Comparison of ENCODE assay signal across 9 cellular contexts in the genomic region with DNA sequence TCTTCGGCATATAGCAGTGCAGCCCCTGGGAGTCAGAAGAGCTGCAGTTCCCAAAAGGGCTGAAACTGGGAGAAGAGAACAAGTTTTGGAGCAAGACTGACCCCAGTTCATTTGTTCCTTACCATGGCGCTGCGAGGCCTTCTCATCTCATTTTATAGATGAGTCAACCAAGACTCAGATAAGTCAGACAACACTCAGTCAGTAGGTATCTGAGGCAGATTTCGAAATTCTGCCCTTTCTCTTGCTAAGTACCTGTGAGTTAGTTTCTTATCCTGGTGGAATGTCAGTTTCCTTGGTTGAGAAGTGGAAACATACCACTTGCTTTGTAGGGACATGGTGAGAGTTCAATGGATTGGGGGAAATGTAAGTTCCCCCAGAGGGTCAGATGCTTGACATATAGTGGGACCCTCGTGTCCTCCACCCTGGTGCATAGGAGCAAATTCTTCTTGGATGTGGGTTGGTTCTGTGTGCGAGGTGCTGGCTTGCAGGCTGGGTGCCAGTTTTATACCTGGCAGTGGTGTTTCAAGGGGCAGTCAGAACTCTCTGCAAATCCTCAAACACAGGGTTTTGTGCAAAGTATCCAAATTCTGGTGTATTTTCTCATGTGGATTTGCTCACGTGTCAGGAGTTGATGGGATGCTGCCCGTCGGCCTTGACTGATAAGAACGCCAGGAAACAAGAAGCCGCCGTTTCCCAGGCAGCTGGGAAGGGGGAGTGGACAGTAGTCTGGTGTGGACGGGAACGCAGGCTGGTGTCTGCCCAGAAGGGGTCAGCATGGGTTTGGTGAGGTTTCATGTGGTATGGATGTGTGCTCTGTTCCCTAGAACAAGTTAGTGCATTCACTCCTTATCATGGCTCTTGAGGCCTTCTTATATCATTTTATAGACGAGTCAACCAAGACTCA.
DNase-seq lines count a peak whose midpoint lies in the region; ATAC-seq and TF ChIP-seq lines count a peak whose summit lies in the region.
"Had no signal": no experiment of that assay in that cellular context is flagged by ENCODE, and none has a peak within 500 bp of the region (broad histone marks: within the 10 kb centered on the region; RNA-seq: fewer than 3 reads in every experiment).

No MANE protein-coding gene starts in this region.

- H3K27me3 Mint-ChIP-seq in chondrocyte (ENCODE audit: low read depth) (no peaks in the 10 kb centered on the region), mesothelial cell of epicardium (ENCODE audit: low read depth) (no peaks in the 10 kb centered on the region)

- no peak for ATAC-seq in HG03045 (IDR thresholded peaks at IDR 0.05; ENCODE audit: unreplicated experiment)

- no peaks in the 10 kb centered on the region for H3K9me3 Mint-ChIP-seq in chondrocyte (ENCODE audit: low read depth)
- no peaks in the 10 kb centered on the region for H3K9me3 Mint-ChIP-seq in mesothelial cell of epicardium

- TF ChIP-seq CTCF in AG04449 (IDR thresholded peaks at IDR 0.05; ENCODE audit: insufficient read depth, low read length, missing control alignments): peak; percentile 30
- peak; percentile 36 for TF ChIP-seq CTCF in chondrocyte (IDR thresholded peaks at IDR 0.05)
- no peak for TF ChIP-seq CTCF in mesothelial cell of epicardium (IDR thresholded peaks at IDR 0.05; ENCODE audit: unreplicated experiment)

- POLR2A ChIA-PET in AG04449 (lab: Yijun Ruan, JAX): interaction anchor here (1.0 to 2.6 kb wide), 6 partner anchors 11 to 65 kb away, joined by 3 to 7 read pairs (median 4); no protein-coding TSS in a partner anchor

- H3K36me3 Mint-ChIP-seq in chondrocyte (ENCODE audit: low read depth): no peaks in the 10 kb centered on the region
- H3K36me3 Mint-ChIP-seq in mesothelial cell of epicardium: peaks cover 10% of the 10 kb centered on the region

- H3K4me1 Mint-ChIP-seq in chondrocyte (ENCODE audit: low read depth) (peaks cover 43% of the 10 kb centered on the region), mesothelial cell of epicardium (peaks cover 77% of the 10 kb centered on the region)

- H3K27ac Mint-ChIP-seq in chondrocyte (ENCODE audit: unreplicated experiment) (peak overlapping the region; percentile 84), mesothelial cell of epicardium (peak overlapping the region; percentile 88)

- H3K4me3 ChIP-seq in AG04449 (ENCODE audit: low read depth, low read length): peak overlapping the region; percentile 66

- CTCF ChIA-PET in AG04449 (lab: Yijun Ruan, JAX): interaction anchor here (1.0 to 4.2 kb wide), 11 partner anchors 9 to 104 kb away, joined by 3 to 17 read pairs (median 4); no protein-coding TSS in a partner anchor

- peak; percentile 78 for DNase-seq in AG04449 (ENCODE audit: low read depth, low spot score)
- DNase-seq in LHCN-M2 (ENCODE audit: low read depth): peak; percentile 73
- no peak for DNase-seq in chondrocyte (ENCODE audit: low spot score)
- no peak for DNase-seq in mesothelial cell of epicardium (ENCODE audit: low spot score in 2 of 2, unreplicated experiment in 2 of 2)
- no peak for DNase-seq in COR-L47 (lab: John Stamatoyannopoulos, UW)
- no peak for DNase-seq in T1000 (lab: John Stamatoyannopoulos, UW)
- DNase-seq in NCI-H1105 (lab: John Stamatoyannopoulos, UW): no peak
- DNase-seq: DND-41 had no signal

- peak overlapping the region; percentile 69 for H3K4me3 Mint-ChIP-seq in chondrocyte (ENCODE audit: unreplicated experiment)
- peak overlapping the region; percentile 79 for H3K4me3 Mint-ChIP-seq in mesothelial cell of epicardium

Comparison
In these comparisons a context has a peak if more than half of its experiments do, and no peak if none do; other contexts are left out.
1. DNase-seq: peak in AG04449 (single experiment) and LHCN-M2 (single experiment); none in chondrocyte (single experiment), mesothelial cell of epicardium (0 of 2), COR-L47 (single experiment), T1000 (single experiment) and NCI-H1105 (single experiment).